Comparison of ENCODE assay signal across 16 cellular contexts in the genomic region with DNA sequence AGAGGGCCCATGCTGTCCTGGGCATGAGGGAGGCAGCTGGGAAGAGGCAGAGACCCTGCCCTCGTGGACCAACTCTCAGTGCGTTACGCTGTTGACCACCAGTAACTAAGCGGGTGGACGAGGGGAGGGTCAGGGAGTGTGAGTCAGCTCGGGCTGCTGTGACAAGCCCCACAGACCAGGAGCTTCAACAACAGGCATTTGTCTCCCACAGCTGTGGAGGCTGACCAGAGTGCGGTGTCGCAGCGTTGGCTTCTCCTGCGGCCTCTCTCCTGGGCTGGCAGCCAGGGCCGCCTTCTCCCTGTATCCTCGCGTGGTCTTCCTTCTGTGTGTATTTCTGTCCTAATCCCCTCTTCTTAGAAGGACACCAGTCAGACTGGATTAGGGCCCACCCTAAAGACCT. TPM values are rescaled to one million over a fixed set of nuclear protein-coding genes. Genes with fewer than 3 reads are reported as not detected.
DNase-seq lines count a peak whose midpoint lies in the region; ATAC-seq, FAIRE-seq and TF ChIP-seq lines count a peak whose summit lies in the region.
"Had no signal": no experiment of that assay in that cellular context is flagged by ENCODE, and none has a peak within 500 bp of the region (broad histone marks: within the 10 kb centered on the region; RNA-seq: fewer than 3 reads in every experiment).

No MANE protein-coding gene starts in this region.

- no peaks in the 10 kb centered on the region for H3K36me3 ChIP-seq in HepG2 (replicated peaks in 1 of 2; ENCODE audit: control insufficient read depth in 1 of 2, insufficient read depth in 2 of 2, low read length in 2 of 2)
- H3K36me3 ChIP-seq: ovary had no signal

- no peak for DNase-seq in T-cell
- peak; percentile 37 for DNase-seq in dermis blood vessel endothelial cell
- DNase-seq in HepG2 (ENCODE audit: low spot score) = no peak
- DNase-seq in activated CD4-positive, alpha-beta memory T cell treated with anti-CD3 and anti-CD28 coated beads for 36 hours = no peak
- DNase-seq: activated T-cell treated with anti-CD3 and anti-CD28 coated beads, Interleukin-2, amount 50 U/mL, for 72 hours; Caco-2; NCI-H2227 treated with DMSO at 0.1 percent for 48 hours; OCI-M1; ovary; stimulated activated naive CD8-positive, alpha-beta T cell treated with anti-CD3 and anti-CD28 coated beads, Interleukin-15, Interleukin-2, amounts not matched to agents 100 U/mL and 50 U/mL, for 24 hours had no signal

- no peak for TF ChIP-seq CTCF in HepG2 (CRISPR knock-in tag; IDR thresholded peaks at IDR 0.05)

- BruUV-seq in HepG2 (replicated peaks; lab: Mats Ljungman, UMichigan) = no TSS peak

- POLR2A ChIA-PET in T-cell (lab: Charles Lee) (interaction anchor here in 1 of 2 donors (0.5 kb wide), 1 partner anchor 121 kb away, joined by 3 read pairs; no protein-coding TSS in a partner anchor), HepG2 (lab: Yijun Ruan, JAX) (no interaction called here)
- POLR2A ChIA-PET in activated CD4-positive, alpha-beta memory T cell treated with anti-CD3 and anti-CD28 coated beads for 36 hours (lab: Charles Lee) = interaction anchor here (4.4 kb wide), 1 partner anchor 13 kb away, joined by 26 read pairs; no protein-coding TSS in a partner anchor

- TF ChIP-seq EP300 in HepG2 (IDR thresholded peaks at IDR 0.05; ENCODE audit: low read depth in 2 of 2, low read length in 2 of 2) (no peak), HepG2 (CRISPR knock-in tag; IDR thresholded peaks at IDR 0.05; ENCODE audit: borderline replicate concordance) (no peak)

- no peaks in the 10 kb centered on the region for H3K9me3 ChIP-seq in HepG2 (ENCODE audit: low read length)
- H3K9me3 ChIP-seq: Caco-2, ovary had no signal

- no peaks in the 10 kb centered on the region for H4K20me1 ChIP-seq in HepG2 (ENCODE audit: insufficient read depth, low read length)

- H3K27ac ChIP-seq in HepG2 (ENCODE audit: extremely low read length, insufficient read depth, low read length) = no peak overlapping the region
- peak overlapping the region in 11 of 21 experiments; percentile 6 to 86 (median 29) for H3K27ac ChIP-seq in skin epidermis
- H3K27ac ChIP-seq: ovary had no signal

- H3K9me3 Mint-ChIP-seq in T-cell = no peaks in the 10 kb centered on the region
- H3K9me3 Mint-ChIP-seq in activated CD4-positive, alpha-beta memory T cell treated with anti-CD3 and anti-CD28 coated beads for 36 hours = no peaks in the 10 kb centered on the region
- H3K9me3 Mint-ChIP-seq: activated T-cell treated with anti-CD3 and anti-CD28 coated beads, Interleukin-2, amount 50 U/mL, for 72 hours had no signal

- H3K4me1 ChIP-seq in HepG2 (ENCODE audit: insufficient read depth, low read length) = peaks cover 32% of the 10 kb centered on the region

- intact Hi-C loops in HepG2 (cut with micrococcal nuclease; ENCODE audit: unreplicated experiment) = no loop called here
- intact Hi-C loops in activated CD4-positive, alpha-beta memory T cell treated with anti-CD3 and anti-CD28 coated beads for 36 hours (cut with micrococcal nuclease) = no loop called here

- H3K9ac ChIP-seq in HepG2 (ENCODE audit: insufficient read depth, low read depth, low read length) = no peak overlapping the region

- TF ChIP-seq POLR2A in HepG2 (IDR thresholded peaks at IDR 0.05; ENCODE audit: insufficient read depth in 1 of 2, low read depth in 2 of 2, low read length in 2 of 2) = no peak

- H3K27ac Mint-ChIP-seq in T-cell = peak overlapping the region; percentile 95 to 99
- no peak overlapping the region for H3K27ac Mint-ChIP-seq in activated CD4-positive, alpha-beta memory T cell treated with anti-CD3 and anti-CD28 coated beads for 36 hours

- CTCF ChIA-PET in T-cell (lab: Charles Lee) = interaction anchor here (0.9 to 1.4 kb wide), 2 partner anchors 43 to 44 kb away, joined by 3 to 4 read pairs; no protein-coding TSS in a partner anchor
- CTCF ChIA-PET in HepG2 (lab: Yijun Ruan, JAX; ENCODE audit: low intra/inter-chr PET ratio, low total read pairs) = no interaction called here
- CTCF ChIA-PET in activated CD4-positive, alpha-beta memory T cell treated with anti-CD3 and anti-CD28 coated beads for 36 hours (lab: Charles Lee) = interaction anchor here (3.5 to 6.3 kb wide), 4 partner anchors 10 to 44 kb away, joined by 21 to 91 read pairs (median 52); no protein-coding TSS in a partner anchor

- WGBS in HepG2 (ENCODE audit: low lambda C conversion rate) = 34% methylated on average over 7 of the region's 13 CpGs

- no peaks in the 10 kb centered on the region for H3K36me3 Mint-ChIP-seq in T-cell
- no peaks in the 10 kb centered on the region for H3K36me3 Mint-ChIP-seq in activated CD4-positive, alpha-beta memory T cell treated with anti-CD3 and anti-CD28 coated beads for 36 hours

- H3K79me2 ChIP-seq in HepG2 (ENCODE audit: insufficient read depth, low read length) = no peaks in the 10 kb centered on the region

- H2AFZ ChIP-seq in HepG2 (ENCODE audit: low read length) = no peak overlapping the region

- H3K4me3 Mint-ChIP-seq in T-cell = peak overlapping the region in 1 of 3 donors; percentile 81
- no peak overlapping the region for H3K4me3 Mint-ChIP-seq in activated CD4-positive, alpha-beta memory T cell treated with anti-CD3 and anti-CD28 coated beads for 36 hours

- in situ Hi-C loops in HepG2 (cut with HindIII; ENCODE audit: extremely low pct_ligation_motif_present, low pct_unique_long_range_greater_than_20kb) = no loop called here

- no peak for FAIRE-seq in HepG2 (lab: Jason Lieb, UNC)
- FAIRE-seq: TTC549 had no signal

- ATAC-seq in T-cell (replicated peaks in 1 of 4) = no peak
- peak; percentile 56 for ATAC-seq in HepG2
- ATAC-seq in GM18517 (IDR thresholded peaks at IDR 0.05; ENCODE audit: unreplicated experiment) = no peak
- ATAC-seq in activated CD4-positive, CD25-positive, alpha-beta regulatory T cell treated with anti-CD3 and anti-CD28 coated beads, Interleukin-2, amount 50 U/mL, for 24 hours = no peak
- ATAC-seq in HG03378 (IDR thresholded peaks at IDR 0.05; ENCODE audit: unreplicated experiment) = no peak
- ATAC-seq: activated T-cell treated with anti-CD3 and anti-CD28 coated beads, Interleukin-2, amount 50 U/mL, for 72 hours; stimulated activated naive CD8-positive, alpha-beta T cell treated with anti-CD3 and anti-CD28 coated beads, Interleukin-15, Interleukin-2, amounts not matched to agents 100 U/mL and 50 U/mL, for 24 hours had no signal

- peaks cover 6 to 54% of the 10 kb centered on the region in 2 experiments; a peak in 4 of 5 replicates for H3K27me3 ChIP-seq in HepG2 (ENCODE audit: control insufficient read depth in 1 of 2, insufficient read depth in 2 of 2, low read length in 2 of 2)
- H3K27me3 ChIP-seq: ovary had no signal

- H3K4me1 Mint-ChIP-seq in T-cell = peaks cover 46 to 59% (median 47%) of the 10 kb centered on the region in 3 donors
- H3K4me1 Mint-ChIP-seq in activated CD4-positive, alpha-beta memory T cell treated with anti-CD3 and anti-CD28 coated beads for 36 hours (ENCODE audit: low read depth) = peaks cover 34% of the 10 kb centered on the region

- no peak overlapping the region for H3K4me2 ChIP-seq in HepG2 (ENCODE audit: low read depth, low read length)

- no peak for TF ChIP-seq RAD21 in HepG2 (CRISPR knock-in tag; IDR thresholded peaks at IDR 0.05)

- no peak overlapping the region; a peak in 1 of 6 replicates for H3K4me3 ChIP-seq in HepG2 (replicated peaks in 1 of 3; ENCODE audit: insufficient read depth in 1 of 3, low read depth in 2 of 3, low read length in 3 of 3)
- no peak overlapping the region for H3K4me3 ChIP-seq in skin epidermis
- H3K4me3 ChIP-seq: ovary had no signal

- H3K27me3 Mint-ChIP-seq in T-cell = no peaks in the 10 kb centered on the region
- no peaks in the 10 kb centered on the region for H3K27me3 Mint-ChIP-seq in activated CD4-positive, alpha-beta memory T cell treated with anti-CD3 and anti-CD28 coated beads for 36 hours

RNA-seq across cellular contexts. Expression of a gene that starts 13.0 kb away (rescaled TPM):
- total RNA-seq in T-cell = under 1 TPM; 0.20 to 0.43 (median 0.30) TPM
- 5.9 and 12.1 TPM in 2 replicates for total RNA-seq in dermis blood vessel endothelial cell
- total RNA-seq in HepG2 (2016; rRNA removed; fragmentation: Illumina TruSeq; extraction: Trizol) = not detected in 2 replicates
- not detected in 2 replicates for total RNA-seq in HepG2 (2016; cell fraction: cytosol; rRNA removed; fragmentation: Illumina TruSeq; extraction: Trizol; ENCODE audit: low read depth)
- not detected in 2 replicates for total RNA-seq in HepG2 (2016; cell fraction: insoluble cytoplasmic fraction; rRNA removed; fragmentation: Illumina TruSeq; extraction: Trizol)
- total RNA-seq in HepG2 (2016; cell fraction: membrane; rRNA removed; fragmentation: Illumina TruSeq; extraction: Trizol) = not detected in 2 replicates
- total RNA-seq in HepG2 (2016; cell fraction: nucleus; rRNA removed; fragmentation: Illumina TruSeq; extraction: Trizol) = not detected in 2 replicates
- polyA plus RNA-seq in HepG2 (2011; rRNA removed) = 0.03 TPM in 1 of 2 replicates, not detected in the other
- 0.03 TPM in 1 of 2 replicates, not detected in the other for polyA plus RNA-seq in HepG2 (2011; cell fraction: cytosol; rRNA removed)
- 0.08 TPM in 1 of 2 replicates, not detected in the other for polyA plus RNA-seq in HepG2 (2011; cell fraction: nucleus; rRNA removed)
- not detected in 2 replicates for polyA plus RNA-seq in HepG2 (2012)
- not detected in 2 replicates for polyA plus RNA-seq in HepG2 (2016; cell fraction: cytosol; fragmentation: Illumina TruSeq; extraction: Trizol; ENCODE audit: low read depth)
- polyA plus RNA-seq in HepG2 (2016; cell fraction: insoluble cytoplasmic fraction; fragmentation: Illumina TruSeq; extraction: Trizol; ENCODE audit: low read depth) = not detected in 2 replicates
- polyA plus RNA-seq in HepG2 (2016; cell fraction: membrane; fragmentation: Illumina TruSeq; extraction: Trizol; ENCODE audit: low read depth) = not detected in 2 replicates
- not detected in 2 replicates for polyA plus RNA-seq in HepG2 (2016; cell fraction: nucleus; fragmentation: Illumina TruSeq; extraction: Trizol; ENCODE audit: insufficient read depth, low read depth)
- not detected in 2 replicates for polyA minus RNA-seq in HepG2 (2011; rRNA and poly(A)+ RNA removed; ENCODE audit: low replicate concordance)
- not detected in 2 replicates for polyA minus RNA-seq in HepG2 (2011; cell fraction: cytosol; rRNA and poly(A)+ RNA removed)
- polyA minus RNA-seq in HepG2 (2011; cell fraction: nucleus; rRNA and poly(A)+ RNA removed) = not detected in 2 replicates
- total RNA-seq in activated CD4-positive, alpha-beta memory T cell treated with anti-CD3 and anti-CD28 coated beads for 36 hours = under 1 TPM; 0.12 to 0.24 TPM
- total RNA-seq: kidney epithelial cell had no signal

RNA-seq across cellular contexts. Expression of a gene that starts 20.3 kb away (rescaled TPM):
- under 1 TPM; 0.13 to 0.49 (median 0.26) TPM for total RNA-seq in T-cell
- 1.9 and 2.4 TPM in 2 replicates for total RNA-seq in dermis blood vessel endothelial cell
- total RNA-seq in HepG2 (2016; rRNA removed; fragmentation: Illumina TruSeq; extraction: Trizol) = 0.45 and 0.46 TPM in 2 replicates
- total RNA-seq in HepG2 (2016; cell fraction: cytosol; rRNA removed; fragmentation: Illumina TruSeq; extraction: Trizol; ENCODE audit: low read depth) = 1.1 and 1.3 TPM in 2 replicates
- 0.13 and 0.54 TPM in 2 replicates for total RNA-seq in HepG2 (2016; cell fraction: insoluble cytoplasmic fraction; rRNA removed; fragmentation: Illumina TruSeq; extraction: Trizol)
- 1.2 and 1.5 TPM in 2 replicates for total RNA-seq in HepG2 (2016; cell fraction: membrane; rRNA removed; fragmentation: Illumina TruSeq; extraction: Trizol)
- total RNA-seq in HepG2 (2016; cell fraction: nucleus; rRNA removed; fragmentation: Illumina TruSeq; extraction: Trizol) = 0.38 TPM in 1 of 2 replicates, not detected in the other
- polyA plus RNA-seq in HepG2 (2011; rRNA removed) = 0.18 and 0.20 TPM in 2 replicates
- polyA plus RNA-seq in HepG2 (2011; cell fraction: cytosol; rRNA removed) = 0.13 TPM in 2 replicates
- 0.09 TPM in 1 of 2 replicates, not detected in the other for polyA plus RNA-seq in HepG2 (2011; cell fraction: nucleus; rRNA removed)
- polyA plus RNA-seq in HepG2 (2012) = 0.40 and 0.64 TPM in 2 replicates
- 1.2 and 2.4 TPM in 2 replicates for polyA plus RNA-seq in HepG2 (2016; cell fraction: cytosol; fragmentation: Illumina TruSeq; extraction: Trizol; ENCODE audit: low read depth)
- 0.73 and 1.0 TPM in 2 replicates for polyA plus RNA-seq in HepG2 (2016; cell fraction: insoluble cytoplasmic fraction; fragmentation: Illumina TruSeq; extraction: Trizol; ENCODE audit: low read depth)
- polyA plus RNA-seq in HepG2 (2016; cell fraction: membrane; fragmentation: Illumina TruSeq; extraction: Trizol; ENCODE audit: low read depth) = 1.4 and 1.6 TPM in 2 replicates
- 0.68 and 1.4 TPM in 2 replicates for polyA plus RNA-seq in HepG2 (2016; cell fraction: nucleus; fragmentation: Illumina TruSeq; extraction: Trizol; ENCODE audit: insufficient read depth, low read depth)
- not detected in 2 replicates for polyA minus RNA-seq in HepG2 (2011; rRNA and poly(A)+ RNA removed; ENCODE audit: low replicate concordance)
- polyA minus RNA-seq in HepG2 (2011; cell fraction: cytosol; rRNA and poly(A)+ RNA removed) = 0.09 TPM in 1 of 2 replicates, not detected in the other
- polyA minus RNA-seq in HepG2 (2011; cell fraction: nucleus; rRNA and poly(A)+ RNA removed) = 0.12 TPM in 1 of 2 replicates, not detected in the other
- under 1 TPM in 1 of 2 experiments, not detected in 1; 0.24 TPM for total RNA-seq in activated CD4-positive, alpha-beta memory T cell treated with anti-CD3 and anti-CD28 coated beads for 36 hours

RNA-seq across cellular contexts. Expression of a gene that starts 46.4 kb away (rescaled TPM):
- total RNA-seq in T-cell = not detected
- total RNA-seq in dermis blood vessel endothelial cell = not detected in 2 replicates
- total RNA-seq in HepG2 (2016; rRNA removed; fragmentation: Illumina TruSeq; extraction: Trizol) = not detected in 2 replicates
- not detected in 2 replicates for total RNA-seq in HepG2 (2016; cell fraction: cytosol; rRNA removed; fragmentation: Illumina TruSeq; extraction: Trizol; ENCODE audit: low read depth)
- not detected in 2 replicates for total RNA-seq in HepG2 (2016; cell fraction: insoluble cytoplasmic fraction; rRNA removed; fragmentation: Illumina TruSeq; extraction: Trizol)
- not detected in 2 replicates for total RNA-seq in HepG2 (2016; cell fraction: membrane; rRNA removed; fragmentation: Illumina TruSeq; extraction: Trizol)
- not detected in 2 replicates for total RNA-seq in HepG2 (2016; cell fraction: nucleus; rRNA removed; fragmentation: Illumina TruSeq; extraction: Trizol)
- polyA plus RNA-seq in HepG2 (2011; rRNA removed) = not detected in 2 replicates
- not detected in 2 replicates for polyA plus RNA-seq in HepG2 (2011; cell fraction: cytosol; rRNA removed)
- not detected in 2 replicates for polyA plus RNA-seq in HepG2 (2011; cell fraction: nucleus; rRNA removed)
- polyA plus RNA-seq in HepG2 (2012) = not detected in 2 replicates
- polyA plus RNA-seq in HepG2 (2016; cell fraction: cytosol; fragmentation: Illumina TruSeq; extraction: Trizol; ENCODE audit: low read depth) = not detected in 2 replicates
- not detected in 2 replicates for polyA plus RNA-seq in HepG2 (2016; cell fraction: insoluble cytoplasmic fraction; fragmentation: Illumina TruSeq; extraction: Trizol; ENCODE audit: low read depth)
- polyA plus RNA-seq in HepG2 (2016; cell fraction: membrane; fragmentation: Illumina TruSeq; extraction: Trizol; ENCODE audit: low read depth) = not detected in 2 replicates
- not detected in 2 replicates for polyA plus RNA-seq in HepG2 (2016; cell fraction: nucleus; fragmentation: Illumina TruSeq; extraction: Trizol; ENCODE audit: insufficient read depth, low read depth)
- not detected in 2 replicates for polyA minus RNA-seq in HepG2 (2011; rRNA and poly(A)+ RNA removed; ENCODE audit: low replicate concordance)
- polyA minus RNA-seq in HepG2 (2011; cell fraction: cytosol; rRNA and poly(A)+ RNA removed) = not detected in 2 replicates
- not detected in 2 replicates for polyA minus RNA-seq in HepG2 (2011; cell fraction: nucleus; rRNA and poly(A)+ RNA removed)
- total RNA-seq in activated CD4-positive, alpha-beta memory T cell treated with anti-CD3 and anti-CD28 coated beads for 36 hours = not detected
- total RNA-seq: activated T-cell treated with anti-CD3 and anti-CD28 coated beads, Interleukin-2, amount 50 U/mL, for 72 hours; Caco-2; kidney epithelial cell; ovary had no signal
- polyA plus RNA-seq: ovary had no signal
